Comparison of ENCODE assay signal across 25 cellular contexts in the genomic region with DNA sequence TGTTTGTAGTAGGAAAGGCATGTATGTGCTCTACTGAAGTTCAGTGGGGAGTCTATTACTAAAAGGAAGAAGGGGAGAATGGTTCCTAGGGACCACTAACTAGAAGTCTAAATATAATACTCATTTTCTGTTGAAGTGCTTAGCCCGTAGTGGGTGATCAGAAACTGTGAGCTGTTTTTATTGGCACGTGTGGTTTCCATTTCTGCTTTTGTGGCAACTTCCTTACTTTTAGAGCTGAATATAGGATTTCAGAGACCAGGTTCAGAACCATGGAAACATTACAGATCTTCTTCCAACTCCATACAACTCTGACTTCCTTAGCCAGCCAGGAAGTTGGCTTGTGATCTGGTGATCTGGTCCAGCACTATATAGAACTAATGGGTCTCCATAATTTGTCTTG. TPM values are rescaled to one million over a fixed set of nuclear protein-coding genes. Genes with fewer than 3 reads are reported as not detected.
DNase-seq lines count a peak whose midpoint lies in the region; ATAC-seq and TF ChIP-seq lines count a peak whose summit lies in the region.
"Had no signal": no experiment of that assay in that cellular context is flagged by ENCODE, and none has a peak within 500 bp of the region (broad histone marks: within the 10 kb centered on the region; RNA-seq: fewer than 3 reads in every experiment).

No MANE protein-coding gene starts in this region.

- peak; percentile 37 for DNase-seq in activated CD4-positive, alpha-beta T cell treated with anti-CD3 and anti-CD28 coated beads, Interleukin-2, amount 10 ng/mL, durations not matched to agents 24 days and 14 days
- no peak for DNase-seq in activated CD4-positive, alpha-beta T cell treated with anti-CD3 and anti-CD28 coated beads for 1 hour
- DNase-seq in SIG-M5 (lab: John Stamatoyannopoulos, UW) (peak; percentile 17), mesenchymal stem cell (no peak), RWPE1 (ENCODE audit: low spot score) (no peak), GM19238 (ENCODE audit: insufficient read length, low spot score) (no peak)
- DNase-seq: activated gamma-delta T cell, adrenal gland, hypothalamus, islet precursor cell, NCI-H1092, NCI-H345, NCI-H82, RPMI8226, small intestine, upper lobe of left lung had no signal

- H3K14ac ChIP-seq in mesenchymal stem cell (ENCODE audit: low read length in 2 of 2): no peak overlapping the region

- no peak overlapping the region for H3K4me2 ChIP-seq in mesenchymal stem cell (ENCODE audit: low read length, poor library complexity, severe bottlenecking)
- H3K4me2 ChIP-seq: A549, BLaER1, neural progenitor cell had no signal

- H3K9ac ChIP-seq in mesenchymal stem cell (ENCODE audit: low read length): no peak overlapping the region
- H3K9ac ChIP-seq: BLaER1, neural progenitor cell had no signal

- peaks cover 16% of the 10 kb centered on the region for H3K27me3 Mint-ChIP-seq in activated CD4-positive, alpha-beta T cell treated with anti-CD3 and anti-CD28 coated beads, Interleukin-2, amount 10 ng/mL, durations not matched to agents 24 days and 14 days

- no peak overlapping the region for H2BK15ac ChIP-seq in mesenchymal stem cell (ENCODE audit: low read depth, poor library complexity, severe bottlenecking)

- POLR2A ChIA-PET in RWPE1 (lab: Yijun Ruan, JAX; ENCODE audit: low non-redundant PET): no interaction called here

- no peaks in the 10 kb centered on the region for H3K36me3 Mint-ChIP-seq in activated CD4-positive, alpha-beta T cell treated with anti-CD3 and anti-CD28 coated beads, Interleukin-2, amount 10 ng/mL, durations not matched to agents 24 days and 14 days (ENCODE audit: low read depth)
- H3K36me3 Mint-ChIP-seq: neural progenitor cell had no signal

- peaks cover 10% of the 10 kb centered on the region for H3K4me1 Mint-ChIP-seq in activated CD4-positive, alpha-beta T cell treated with anti-CD3 and anti-CD28 coated beads, Interleukin-2, amount 10 ng/mL, durations not matched to agents 24 days and 14 days

- no peak overlapping the region for H3K4ac ChIP-seq in mesenchymal stem cell (ENCODE audit: low read depth in 1 of 2, low read length in 2 of 2)

- peaks cover 8% of the 10 kb centered on the region for H3K79me1 ChIP-seq in mesenchymal stem cell (replicated peaks; ENCODE audit: low read length, poor library complexity, severe bottlenecking)

- H2BK120ac ChIP-seq in mesenchymal stem cell (ENCODE audit: low read depth, low read length): no peak overlapping the region

- WGBS in mesenchymal stem cell: 80% methylated on average over 1 of the region's 2 CpGs

- no peaks in the 10 kb centered on the region for H3K27me3 ChIP-seq in mesenchymal stem cell (ENCODE audit: control insufficient read depth in 1 of 2, insufficient read depth in 1 of 2, low read length in 2 of 2)
- H3K27me3 ChIP-seq: adrenal gland, breast epithelium, upper lobe of left lung had no signal

- no peak overlapping the region for H3K4me3 Mint-ChIP-seq in activated CD4-positive, alpha-beta T cell treated with anti-CD3 and anti-CD28 coated beads, Interleukin-2, amount 10 ng/mL, durations not matched to agents 24 days and 14 days
- H3K4me3 Mint-ChIP-seq: neural progenitor cell; stimulated activated naive CD8-positive, alpha-beta T cell treated with anti-CD3 and anti-CD28 coated beads, Interleukin-15, Interleukin-2, amounts not matched to agents 100 ng/mL and 50 ng/mL, for 24 hours had no signal

- H3K4me3 ChIP-seq in mesenchymal stem cell (ENCODE audit: insufficient read depth in 1 of 2, low read depth in 1 of 2, low read length in 2 of 2): no peak overlapping the region
- H3K4me3 ChIP-seq: A549, adrenal gland, BLaER1, breast epithelium, K562, mucosa of descending colon, neural progenitor cell, upper lobe of left lung had no signal

- intact Hi-C loops in activated CD4-positive, alpha-beta T cell treated with anti-CD3 and anti-CD28 coated beads, Interleukin-2, amount 10 ng/mL, durations not matched to agents 24 days and 14 days (cut with micrococcal nuclease): loop anchor here (5.0 kb wide), 2 partner anchors 127 to 218 kb away; a partner anchor contains a TSS

- no peak for TF ChIP-seq CTCF in RWPE1 (conservative IDR thresholded peaks at IDR 0.05; ENCODE audit: low read depth)

- no peaks in the 10 kb centered on the region for H3K9me3 ChIP-seq in mesenchymal stem cell (ENCODE audit: control insufficient read depth, low read length)
- H3K9me3 ChIP-seq: A549, adrenal gland, BLaER1, breast epithelium, mucosa of descending colon, upper lobe of left lung had no signal

- H3K36me3 ChIP-seq in mesenchymal stem cell (ENCODE audit: control insufficient read depth in 1 of 2, insufficient read depth in 2 of 2, low read depth in 1 of 2, low read length in 2 of 2): no peaks in the 10 kb centered on the region
- H3K36me3 ChIP-seq: adrenal gland, BLaER1, breast epithelium, neural progenitor cell, upper lobe of left lung had no signal

- CTCF ChIA-PET in RWPE1 (lab: Yijun Ruan, JAX): no interaction called here

- ATAC-seq in GM18858 (IDR thresholded peaks at IDR 0.05; ENCODE audit: unreplicated experiment) (no peak), HG02798 (IDR thresholded peaks at IDR 0.05; ENCODE audit: poor library complexity, unreplicated experiment) (no peak)
- ATAC-seq: A549, K562 had no signal

- H3K4me1 ChIP-seq in mesenchymal stem cell (ENCODE audit: control insufficient read depth, insufficient read depth, low read depth, low read length): peaks cover 17% of the 10 kb centered on the region
- H3K4me1 ChIP-seq: breast epithelium had no signal

- H3K27ac ChIP-seq in mesenchymal stem cell (ENCODE audit: low read length, poor library complexity, severe bottlenecking) (no peak overlapping the region), RWPE1 (no peak overlapping the region)
- H3K27ac ChIP-seq: adrenal gland, BLaER1, neural progenitor cell, upper lobe of left lung had no signal

- no peak overlapping the region for H3K23ac ChIP-seq in mesenchymal stem cell (ENCODE audit: low read length in 2 of 2)

- H2BK5ac ChIP-seq in mesenchymal stem cell (ENCODE audit: low read depth, low read length, poor library complexity, severe bottlenecking): no peak overlapping the region

- H3K9me3 Mint-ChIP-seq in activated CD4-positive, alpha-beta T cell treated with anti-CD3 and anti-CD28 coated beads, Interleukin-2, amount 10 ng/mL, durations not matched to agents 24 days and 14 days: no peaks in the 10 kb centered on the region
- H3K9me3 Mint-ChIP-seq: stimulated activated naive CD8-positive, alpha-beta T cell treated with anti-CD3 and anti-CD28 coated beads, Interleukin-15, Interleukin-2, amounts not matched to agents 100 ng/mL and 50 ng/mL, for 24 hours had no signal

- H2BK12ac ChIP-seq in mesenchymal stem cell (ENCODE audit: low read length in 2 of 2): no peak overlapping the region

- H4K91ac ChIP-seq in mesenchymal stem cell (ENCODE audit: low read length): no peak overlapping the region

- H3K18ac ChIP-seq in mesenchymal stem cell (ENCODE audit: low read depth in 1 of 2, low read length in 2 of 2): no peak overlapping the region

- no peak overlapping the region for H3K27ac Mint-ChIP-seq in activated CD4-positive, alpha-beta T cell treated with anti-CD3 and anti-CD28 coated beads, Interleukin-2, amount 10 ng/mL, durations not matched to agents 24 days and 14 days
- H3K27ac Mint-ChIP-seq: neural progenitor cell; stimulated activated naive CD8-positive, alpha-beta T cell treated with anti-CD3 and anti-CD28 coated beads, Interleukin-15, Interleukin-2, amounts not matched to agents 100 ng/mL and 50 ng/mL, for 24 hours had no signal

- H2AFZ ChIP-seq in mesenchymal stem cell (ENCODE audit: low read depth, low read length): no peak overlapping the region
- H2AFZ ChIP-seq: neural progenitor cell had no signal

- H2AK5ac ChIP-seq in mesenchymal stem cell (ENCODE audit: low read length, severe bottlenecking): peak overlapping the region; percentile 77

- H4K8ac ChIP-seq in mesenchymal stem cell (ENCODE audit: low read length): no peak overlapping the region

RNA-seq across cellular contexts. Expression of a gene that starts 2.5 kb away (rescaled TPM):
- 12.2 and 12.9 TPM in 2 replicates for total RNA-seq in activated CD4-positive, alpha-beta T cell treated with anti-CD3 and anti-CD28 coated beads, Interleukin-2, amount 10 ng/mL, durations not matched to agents 24 days and 14 days
- polyA plus RNA-seq in mesenchymal stem cell (2013, experiment 1 of 2): 12.5 TPM
- 11.9 TPM for polyA plus RNA-seq in mesenchymal stem cell (2013, experiment 2 of 2)
- total RNA-seq: K562 had no signal
- polyA plus RNA-seq: K562 had no signal

Comparison
In these comparisons a context has a peak if more than half of its experiments do, and no peak if none do; other contexts are left out.
1. DNase-seq: peak in activated CD4-positive, alpha-beta T cell treated with anti-CD3 and anti-CD28 coated beads, Interleukin-2, amount 10 ng/mL, durations not matched to agents 24 days and 14 days (single experiment) and SIG-M5 (single experiment); none in activated CD4-positive, alpha-beta T cell treated with anti-CD3 and anti-CD28 coated beads for 1 hour (single experiment), mesenchymal stem cell (single experiment), RWPE1 (single experiment) and GM19238 (single experiment).